8 cellular contexts compared by ENCODE assay signal in genomic region chr12:68686262-68686594, GRCh38. TPM values are rescaled to one million over a fixed set of nuclear protein-coding genes. Genes with fewer than 3 reads are reported as not detected.
DNase-seq lines count a peak whose midpoint lies in the region; ATAC-seq and TF ChIP-seq lines count a peak whose summit lies in the region.

No MANE protein-coding gene starts in this region.

- no peaks in the 10 kb centered on the region for H3K4me1 ChIP-seq in foreskin keratinocyte

- 0 out of 2 replicates have a peak, but pooled peaks cover 4% of the 10 kb centered on the region for H4K20me1 ChIP-seq in SU-DHL-6 (ENCODE audit: low read depth, low read length)

- in situ Hi-C loops in ACHN (cut with HindIII; ENCODE audit: low pct_ligation_motif_present, low pct_unique_long_range_greater_than_20kb, low sequenced_read_pairs), result no loop called here

- peak overlapping the region; percentile 79 for H3K4me2 ChIP-seq in SU-DHL-6 (ENCODE audit: low read depth, low read length, poor library complexity, severe bottlenecking)

- TF ChIP-seq CTCF in SU-DHL-6 (IDR thresholded peaks at IDR 0.05; ENCODE audit: insufficient read depth, low read length, poor library complexity, severe bottlenecking), result no peak
- TF ChIP-seq CTCF in foreskin keratinocyte (conservative IDR thresholded peaks at IDR 0.05), result no peak

- peaks cover 18% of the 10 kb centered on the region; the same call in 1 of the 2 replicates for H3K36me3 ChIP-seq in SU-DHL-6 (ENCODE audit: low read length)

- H3K27ac ChIP-seq in SU-DHL-6 (ENCODE audit: low read depth, low read length) (0 out of 2 replicates have a peak overlapping the region, but pooled peaks have one; percentile 9), foreskin keratinocyte (peak overlapping the region; percentile 58), skin epidermis (peak overlapping the region in 20 of 21 experiments; percentile 23 to 92 (median 84))

- DNase-seq in foreskin keratinocyte, result peak in 1 of 2 donors; percentile 3
- no peak for DNase-seq in germinal center (ENCODE audit: low spot score)
- no peak for DNase-seq in ACHN

- H3K27me3 ChIP-seq in SU-DHL-6 (ENCODE audit: low read length) (no peaks in the 10 kb centered on the region), foreskin keratinocyte (no peaks in the 10 kb centered on the region)

- H2AFZ ChIP-seq in SU-DHL-6 (ENCODE audit: low read depth, low read length, severe bottlenecking), result peak overlapping the region; percentile 65

- no peaks in the 10 kb centered on the region for H3K9me3 ChIP-seq in SU-DHL-6 (ENCODE audit: insufficient read depth, low read length)

- H3K4me3 ChIP-seq in SU-DHL-6 (ENCODE audit: insufficient read depth, low read length, poor library complexity, severe bottlenecking) (peak overlapping the region; percentile 70), skin epidermis (peak overlapping the region; percentile 81 to 100 (median 91))

- ATAC-seq in GM21717 (IDR thresholded peaks at IDR 0.05; ENCODE audit: unreplicated experiment), result peak; percentile 2
- no peak for ATAC-seq in foreskin keratinocyte
- no peak for ATAC-seq in GM21423 (IDR thresholded peaks at IDR 0.05; ENCODE audit: unreplicated experiment)
- ATAC-seq in HG02763 (IDR thresholded peaks at IDR 0.05; ENCODE audit: unreplicated experiment), result no peak

- no peaks in the 10 kb centered on the region for H3F3A ChIP-seq in SU-DHL-6 (ENCODE audit: insufficient read depth)

- peaks cover 50% of the 10 kb centered on the region for H3K79me2 ChIP-seq in SU-DHL-6 (ENCODE audit: insufficient read depth, low read length)

- H3K9me2 ChIP-seq in SU-DHL-6 (replicated peaks; ENCODE audit: insufficient read depth, low read length), result no peaks in the 10 kb centered on the region

- peak overlapping the region; percentile 85 for H3K9ac ChIP-seq in SU-DHL-6 (ENCODE audit: low read length)

RNA-seq across cellular contexts. Expression of gene NUP107, which starts 0.6 kb away (rescaled TPM):
- total RNA-seq in foreskin keratinocyte, result 68.9 and 75.1 TPM in 2 replicates
- polyA plus RNA-seq in foreskin keratinocyte, result 20.6 and 25.6 TPM in 2 replicates

RNA-seq across cellular contexts. Expression of gene SLC35E3, which starts 59.7 kb away (rescaled TPM):
- total RNA-seq in foreskin keratinocyte, result 5.2 and 6.5 TPM in 2 replicates
- 4.0 and 4.1 TPM in 2 replicates for polyA plus RNA-seq in foreskin keratinocyte

Comparison
In these comparisons a context has a peak if more than half of its experiments do, and no peak if none do; other contexts are left out.
1. H3K27ac ChIP-seq: peak in every context shown above with its lines; median percentile 84 in skin epidermis; 58 in foreskin keratinocyte; 9 in SU-DHL-6.